ENCODE assay signal across 17 cellular contexts in the genomic region with DNA sequence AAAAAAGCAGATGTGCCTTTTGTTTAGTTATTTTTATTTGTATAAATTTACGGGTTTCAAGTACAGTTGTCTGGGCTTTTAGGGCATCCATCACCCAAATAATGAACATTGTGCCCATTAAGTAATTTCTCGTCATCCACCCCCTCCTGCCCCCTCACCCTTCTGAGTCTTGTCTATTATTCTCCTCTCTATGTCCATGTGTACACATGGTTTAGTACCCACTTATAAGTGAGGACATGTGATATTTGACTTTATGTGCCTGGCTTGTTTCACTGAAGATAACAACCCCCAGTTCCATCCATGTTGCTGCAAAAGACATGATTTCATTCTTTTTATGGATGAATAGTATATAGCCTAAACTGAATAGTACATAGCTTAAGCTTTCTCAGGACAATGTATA.
"Had no signal": no experiment of that assay in that cellular context is flagged by ENCODE, and none has a peak within 500 bp of the region (broad histone marks: within the 10 kb centered on the region; RNA-seq: fewer than 3 reads in every experiment).

No MANE protein-coding gene starts in this region.

- H3K36me3 ChIP-seq: adrenal gland, breast epithelium had no signal

- DNase-seq: activated B cell treated with CpG ODN at 0.5 μM for 24 hours; activated CD4-positive, alpha-beta memory T cell treated with anti-CD3 and anti-CD28 coated beads for 36 hours; activated CD4-positive, alpha-beta T cell treated with anti-CD3 and anti-CD28 coated beads for 4 hours; activated gamma-delta T cell treated with Interleukin-2 at 50 U/mL for 16 hours; activated T-cell treated with anti-CD3 and anti-CD28 coated beads for 4 hours; adrenal gland; cerebellar nuclear complex; cortex of kidney; erythroblast; foreskin melanocyte; glutamatergic neuron; stimulated activated naive CD8-positive, alpha-beta T cell treated with anti-CD3 and anti-CD28 coated beads, Interleukin-15, Interleukin-2, amounts not matched to agents 100 U/mL and 50 U/mL, for 24 hours; substantia nigra; tibial artery had no signal

- H3K27ac ChIP-seq: adrenal gland, breast epithelium, skin epidermis, tibial artery had no signal

- H3K4me1 ChIP-seq: adrenal gland, breast epithelium, tibial artery had no signal

- H3K9me3 ChIP-seq: adrenal gland, breast epithelium, tibial artery had no signal

- H3K27me3 ChIP-seq: adrenal gland, breast epithelium, tibial artery had no signal

- H3K4me3 ChIP-seq: adrenal gland, breast epithelium, skin epidermis, tibial artery had no signal

- ATAC-seq: activated naive CD4-positive, alpha-beta T cell treated with anti-CD3 and anti-CD28 coated beads, Interleukin-2, amount 50 U/mL, for 72 hours; stimulated activated naive CD8-positive, alpha-beta T cell treated with anti-CD3 and anti-CD28 coated beads, Interleukin-15, Interleukin-2, amounts not matched to agents 100 U/mL and 50 U/mL, for 24 hours had no signal
